In genomic region chr6:56613247-56613851, GRCh38 we compare ENCODE assay signal across 1 cellular context.
TF ChIP-seq lines count a peak whose summit lies in the region.

No MANE protein-coding gene starts in this region.

TF ChIP-seq in IMR-90, 13 proteins besides CTCF, POLR2A, EP300 and RAD21 (continued from another document):
- no peak for TF ChIP-seq USF2 (IDR thresholded peaks at IDR 0.05; ENCODE audit: low read depth, low read length)
TF ChIP-seq in IMR-90: peak in this region for 1.
